ENCODE assay signal across 9 cellular contexts in genomic region chr12:132347471-132347855, GRCh38. TPM values are rescaled to one million over a fixed set of nuclear protein-coding genes. Genes with fewer than 3 reads are reported as not detected.
"Had no signal": no experiment of that assay in that cellular context is flagged by ENCODE, and none has a peak within 500 bp of the region (broad histone marks: within the 10 kb centered on the region; RNA-seq: fewer than 3 reads in every experiment).

No MANE protein-coding gene starts in this region.

- H3K4me1 ChIP-seq: HAP-1 had no signal

- H3K36me3 ChIP-seq: HAP-1 had no signal

- H3K4me2 ChIP-seq: GM23338 had no signal

- ATAC-seq: GM23338, HCT116, HepG2 had no signal

- FAIRE-seq: H1, H54, HepG2 had no signal

- H2AFZ ChIP-seq: GM23338 had no signal

- DNase-seq: HFFc6 had no signal

- H3K4me3 ChIP-seq: GM23338, HAP-1 had no signal

- H3K9me3 ChIP-seq: HAP-1 had no signal

- H3K27ac ChIP-seq: HL-60 had no signal

RNA-seq across cellular contexts. Expression of gene GALNT9, which starts 18.1 kb away (rescaled TPM):
- total RNA-seq: HFFc6, HT1080 had no signal
- polyA plus RNA-seq: HepG2 had no signal
